Comparison of ENCODE assay signal across 30 cellular contexts in genomic region chr3:73470851-73471250, GRCh38.
"Had no signal": no experiment of that assay in that cellular context is flagged by ENCODE, and none has a peak within 500 bp of the region (broad histone marks: within the 10 kb centered on the region; RNA-seq: fewer than 3 reads in every experiment).

No MANE protein-coding gene starts in this region.

- H3K4me3 ChIP-seq: heart left ventricle, pancreas, psoas muscle, sigmoid colon, thyroid gland, upper lobe of left lung had no signal

- DNase-seq: activated CD4-positive, alpha-beta memory T cell treated with anti-CD3 and anti-CD28 coated beads, Interleukin-2, amount 10 ng/mL, durations not matched to agents 7 days and 5 days; activated CD4-positive, alpha-beta T cell treated with anti-CD3 and anti-CD28 coated beads for 1 hour; activated CD4-positive, alpha-beta T cell treated with anti-CD3 and anti-CD28 coated beads, Interleukin-2, amount 10 ng/mL, durations not matched to agents 7 days and 5 days; activated gamma-delta T cell treated with Interleukin-2 at 50 U/mL for 16 hours; activated naive CD4-positive, alpha-beta T cell treated with anti-CD3 and anti-CD28 coated beads, Interleukin-2, amount 50 U/mL, for 16 hours; activated T-cell treated with anti-CD3 and anti-CD28 coated beads, Interleukin-2, amount 50 U/mL, for 4 hours; amniotic stem cell; brain microvascular endothelial cell; caudate nucleus; cortex of kidney; effector memory CD8-positive, alpha-beta T cell; erythroblast; foreskin keratinocyte; heart left ventricle; hypothalamus; immature natural killer cell; kidney; left colon; naive B cell; nucleus accumbens; psoas muscle; sigmoid colon; small intestine; stimulated activated CD4-positive, alpha-beta T cell treated with anti-CD3 and anti-CD28 coated beads, Interleukin-4, amount 100 ng/mL, for 24 hours; T1000; thyroid gland; upper lobe of left lung had no signal

- ATAC-seq: activated T-cell treated with anti-CD3 and anti-CD28 coated beads, Interleukin-2, amount 50 U/mL, for 4 hours; activated T-helper 17 cell treated with anti-CD3 and anti-CD28 coated beads, Interleukin-2, amount 50 U/mL, for 72 hours; effector memory CD8-positive, alpha-beta T cell; foreskin keratinocyte; heart left ventricle; left colon; pancreas; psoas muscle; stimulated activated effector memory CD8-positive, alpha-beta T cell treated with anti-CD3 and anti-CD28 coated beads, Interleukin-12 subunit alpha, Interleukin-12 subunit beta, amount 100 ng/mL, for 72 hours had no signal
